ENCODE assay signal across 8 cellular contexts in genomic region chr12:89709994-89710872, GRCh38. TPM values are rescaled to one million over a fixed set of nuclear protein-coding genes. Genes with fewer than 3 reads are reported as not detected.
DNase-seq lines count a peak whose midpoint lies in the region; ATAC-seq, FAIRE-seq and TF ChIP-seq lines count a peak whose summit lies in the region.

No MANE protein-coding gene starts in this region.

- H3K27ac ChIP-seq in A549 (peak overlapping the region; percentile 84 to 98), KOPT-K1 (ENCODE audit: low read depth, low read length, poor library complexity, severe bottlenecking) (peak overlapping the region; percentile 91), cardiac muscle cell (peak overlapping the region; percentile 84), pancreas (peak overlapping the region; percentile 97 to 99 (median 98))

- H3K9me3 Mint-ChIP-seq in activated naive CD4-positive, alpha-beta T cell treated with anti-CD3 and anti-CD28 coated beads, Interleukin-2, amount 10 ng/mL, durations not matched to agents 7 days and 5 days: peaks cover 6% of the 10 kb centered on the region

- FAIRE-seq in A549 (lab: Jason Lieb, UNC) (no peak), GM18507 (lab: Jason Lieb, UNC) (no peak), pancreas (lab: Jason Lieb, UNC) (no peak)

- CTCF ChIA-PET in A549 (lab: Yijun Ruan, JAX): interaction anchor here (0.7 to 1.6 kb wide), 3 partner anchors 59 to 326 kb away, joined by 3 to 7 read pairs (median 3); no protein-coding TSS in a partner anchor
- CTCF ChIA-PET in activated naive CD4-positive, alpha-beta T cell treated with anti-CD3 and anti-CD28 coated beads, Interleukin-2, amount 10 ng/mL, durations not matched to agents 7 days and 5 days (lab: Charles Lee): interaction anchor here (0.7 to 1.1 kb wide), 2 partner anchors 16 to 42 kb away, joined by 3 to 4 read pairs; no protein-coding TSS in a partner anchor

- no peak for TF ChIP-seq EP300 in A549 (IDR thresholded peaks at IDR 0.05)

- POLR2A ChIA-PET in A549 (lab: Yijun Ruan, JAX): interaction anchor here (0.7 to 4.6 kb wide), 7 partner anchors 46 to 346 kb away, joined by 4 to 103 read pairs (median 8); no protein-coding TSS in a partner anchor

- H3K27me3 ChIP-seq in cardiac muscle cell (no peaks in the 10 kb centered on the region), pancreas (no peaks in the 10 kb centered on the region)

- peak overlapping the region; percentile 92 for H3K27ac Mint-ChIP-seq in activated naive CD4-positive, alpha-beta T cell treated with anti-CD3 and anti-CD28 coated beads, Interleukin-2, amount 10 ng/mL, durations not matched to agents 7 days and 5 days

- H3K4me1 ChIP-seq in A549: peaks cover 19% of the 10 kb centered on the region
- H3K4me1 ChIP-seq in cardiac muscle cell (ENCODE audit: low read depth): no peaks in the 10 kb centered on the region
- H3K4me1 ChIP-seq in pancreas: peaks cover 0 to 11% (median 0%) of the 10 kb centered on the region in 3 donors

- TF ChIP-seq POLR2A in A549 (IDR thresholded peaks at IDR 0.05; ENCODE audit: low read length): no peak

- ATAC-seq in A549: peak in 1 of 2 experiments; percentile 53
- ATAC-seq in pancreas: peak; percentile 0 to 13 (median 2)
- ATAC-seq in GM21576 (IDR thresholded peaks at IDR 0.05; ENCODE audit: unreplicated experiment): no peak

- H3K36me3 ChIP-seq in KOPT-K1 (ENCODE audit: insufficient read depth, low read length): no peaks in the 10 kb centered on the region
- H3K36me3 ChIP-seq in cardiac muscle cell: no peaks in the 10 kb centered on the region
- no peaks in the 10 kb centered on the region for H3K36me3 ChIP-seq in pancreas

- H3K4me3 Mint-ChIP-seq in activated naive CD4-positive, alpha-beta T cell treated with anti-CD3 and anti-CD28 coated beads, Interleukin-2, amount 10 ng/mL, durations not matched to agents 7 days and 5 days: peak overlapping the region; percentile 86

- TF ChIP-seq CTCF in A549 (IDR thresholded peaks at IDR 0.05) (no peak), cardiac muscle cell (IDR thresholded peaks at IDR 0.05; ENCODE audit: low read depth, low read length) (no peak), pancreas (IDR thresholded peaks at IDR 0.05) (no peak)

- H3K4me2 ChIP-seq in A549: peak overlapping the region; percentile 80

- 3% methylated on average over 37 of the region's 45 CpGs for WGBS in A549 (ENCODE audit: missing lambda C conversion rate)
- WGBS in pancreas, 2 donors: 1% methylated on average over 45 of the region's 45 CpGs

- H3K4me3 ChIP-seq in A549: peak overlapping the region; percentile 91
- H3K4me3 ChIP-seq in cardiac muscle cell: peak overlapping the region; percentile 96
- peak overlapping the region; percentile 68 to 96 (median 82) for H3K4me3 ChIP-seq in pancreas

- H3K27me3 Mint-ChIP-seq in activated naive CD4-positive, alpha-beta T cell treated with anti-CD3 and anti-CD28 coated beads, Interleukin-2, amount 10 ng/mL, durations not matched to agents 7 days and 5 days: peaks cover 35% of the 10 kb centered on the region

- peaks cover 23% of the 10 kb centered on the region for H3K4me1 Mint-ChIP-seq in activated naive CD4-positive, alpha-beta T cell treated with anti-CD3 and anti-CD28 coated beads, Interleukin-2, amount 10 ng/mL, durations not matched to agents 7 days and 5 days

- no peaks in the 10 kb centered on the region for H3K36me3 Mint-ChIP-seq in activated naive CD4-positive, alpha-beta T cell treated with anti-CD3 and anti-CD28 coated beads, Interleukin-2, amount 10 ng/mL, durations not matched to agents 7 days and 5 days

- TF ChIP-seq RAD21 in A549 (conservative IDR thresholded peaks at IDR 0.05 in 1 of 2, IDR thresholded peaks at IDR 0.05 in 1 of 2): peak in 1 of 2 experiments; percentile 1; a peak in 4 of 5 replicates

- DNase-seq in A549 (ENCODE audit: low read depth in 1 of 2, low spot score in 1 of 2) (peak in 1 of 2 experiments; percentile 31), GM18507 (ENCODE audit: extremely low spot score, insufficient read length, low read depth) (peak; percentile 18), cardiac muscle cell (ENCODE audit: low read depth in 1 of 2, low spot score in 1 of 2) (no peak), pancreas (peak in 5 of 6 donors; percentile 53 to 83 (median 59)), NCI-H2107 (lab: John Stamatoyannopoulos, UW) (no peak)
- no peak for DNase-seq in activated naive CD4-positive, alpha-beta T cell treated with anti-CD3 and anti-CD28 coated beads, Interleukin-2, amount 10 ng/mL, durations not matched to agents 7 days and 5 days

- H3K9me3 ChIP-seq in A549 (no peaks in the 10 kb centered on the region; the same call in 2 of the 3 replicates), KOPT-K1 (ENCODE audit: insufficient read depth, low read length, poor library complexity, severe bottlenecking) (peaks cover 12% of the 10 kb centered on the region), cardiac muscle cell (ENCODE audit: low read depth) (no peaks in the 10 kb centered on the region), pancreas (no peaks in the 10 kb centered on the region)

- intact Hi-C loops in pancreas (cut with DNase I): no loop called here

TF ChIP-seq in A549, 52 proteins besides CTCF, POLR2A, EP300 and RAD21 (continues in another document):
- TF ChIP-seq HOXB5 (CRISPR knock-in tag; IDR thresholded peaks at IDR 0.05) (0 out of 2 replicates have a peak, but pooled peaks have one; percentile 3), ESRRA (IDR thresholded peaks at IDR 0.05; ENCODE audit: borderline replicate concordance, low read length) (no peak), MAFK (IDR thresholded peaks at IDR 0.05; ENCODE audit: partially characterized antibody) (no peak), ZC3H11A (IDR thresholded peaks at IDR 0.05) (no peak), RARB (CRISPR knock-in tag; IDR thresholded peaks at IDR 0.05) (peak; percentile 14; the same call in 1 of the 2 replicates), HES2 (IDR thresholded peaks at IDR 0.05) (no peak), HOXA7 (CRISPR knock-in tag; IDR thresholded peaks at IDR 0.05) (no peak), POLR2AphosphoS2 (conservative IDR thresholded peaks at IDR 0.05; ENCODE audit: low read length) (no peak), EHF (CRISPR knock-in tag; IDR thresholded peaks at IDR 0.05) (no peak), MAZ (IDR thresholded peaks at IDR 0.05; ENCODE audit: borderline replicate concordance, low read depth, low read length) (no peak), CEBPB (IDR thresholded peaks at IDR 0.05) (no peak), GATA3 (IDR thresholded peaks at IDR 0.05; ENCODE audit: borderline replicate concordance) (no peak), ZSCAN20 (CRISPR knock-in tag; IDR thresholded peaks at IDR 0.05) (no peak), JUNB (IDR thresholded peaks at IDR 0.05) (no peak), CHD2 (IDR thresholded peaks at IDR 0.05; ENCODE audit: low read length, partially characterized antibody) (no peak), CBX8 (IDR thresholded peaks at IDR 0.05) (no peak), PHF8 (IDR thresholded peaks at IDR 0.05; ENCODE audit: borderline replicate concordance, low read depth) (peak; percentile 43), TP53 (CRISPR knock-in tag; IDR thresholded peaks at IDR 0.05) (0 out of 2 replicates have a peak, but pooled peaks have one; percentile 15), RCOR1 (IDR thresholded peaks at IDR 0.05; ENCODE audit: low read depth, low read length) (no peak)
- TF ChIP-seq, protein P1, sequence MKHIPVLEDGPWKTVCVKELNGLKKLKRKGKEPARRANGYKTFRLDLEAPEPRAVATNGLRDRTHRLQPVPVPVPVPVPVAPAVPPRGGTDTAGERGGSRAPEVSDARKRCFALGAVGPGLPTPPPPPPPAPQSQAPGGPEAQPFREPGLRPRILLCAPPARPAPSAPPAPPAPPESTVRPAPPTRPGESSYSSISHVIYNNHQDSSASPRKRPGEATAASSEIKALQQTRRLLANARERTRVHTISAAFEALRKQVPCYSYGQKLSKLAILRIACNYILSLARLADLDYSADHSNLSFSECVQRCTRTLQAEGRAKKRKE (CRISPR knock-in tag; IDR thresholded peaks at IDR 0.05; ENCODE audit: low read depth): 0 out of 2 replicates have a peak, but pooled peaks have one; percentile 18
- TF ChIP-seq, protein P2, sequence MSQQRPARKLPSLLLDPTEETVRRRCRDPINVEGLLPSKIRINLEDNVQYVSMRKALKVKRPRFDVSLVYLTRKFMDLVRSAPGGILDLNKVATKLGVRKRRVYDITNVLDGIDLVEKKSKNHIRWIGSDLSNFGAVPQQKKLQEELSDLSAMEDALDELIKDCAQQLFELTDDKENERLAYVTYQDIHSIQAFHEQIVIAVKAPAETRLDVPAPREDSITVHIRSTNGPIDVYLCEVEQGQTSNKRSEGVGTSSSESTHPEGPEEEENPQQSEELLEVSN (IDR thresholded peaks at IDR 0.05; ENCODE audit: borderline replicate concordance, low read depth): peak; percentile 39
- TF ChIP-seq, protein P3, sequence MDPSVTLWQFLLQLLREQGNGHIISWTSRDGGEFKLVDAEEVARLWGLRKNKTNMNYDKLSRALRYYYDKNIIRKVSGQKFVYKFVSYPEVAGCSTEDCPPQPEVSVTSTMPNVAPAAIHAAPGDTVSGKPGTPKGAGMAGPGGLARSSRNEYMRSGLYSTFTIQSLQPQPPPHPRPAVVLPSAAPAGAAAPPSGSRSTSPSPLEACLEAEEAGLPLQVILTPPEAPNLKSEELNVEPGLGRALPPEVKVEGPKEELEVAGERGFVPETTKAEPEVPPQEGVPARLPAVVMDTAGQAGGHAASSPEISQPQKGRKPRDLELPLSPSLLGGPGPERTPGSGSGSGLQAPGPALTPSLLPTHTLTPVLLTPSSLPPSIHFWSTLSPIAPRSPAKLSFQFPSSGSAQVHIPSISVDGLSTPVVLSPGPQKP (IDR thresholded peaks at IDR 0.05; ENCODE audit: low read depth, low read length): no peak
- TF ChIP-seq, protein P4, sequence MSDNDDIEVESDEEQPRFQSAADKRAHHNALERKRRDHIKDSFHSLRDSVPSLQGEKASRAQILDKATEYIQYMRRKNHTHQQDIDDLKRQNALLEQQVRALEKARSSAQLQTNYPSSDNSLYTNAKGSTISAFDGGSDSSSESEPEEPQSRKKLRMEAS (IDR thresholded peaks at IDR 0.05): no peak; the same call in none of the 2 replicates

RNA-seq across cellular contexts. Expression of gene ATP2B1, which starts 1.6 kb away (rescaled TPM):
- polyA plus RNA-seq in A549 (2011; rRNA removed) (132 and 142 TPM in 2 replicates), A549 (2017; fragmentation: RNase III; extraction: RNeasy Plus Mini Kit Qiagen cat#74134 plus additional on column Dnase treatment) (52.7 to 56.2 TPM (median 56.0 TPM) in 3 replicates), cardiac muscle cell (39.5 and 41.5 TPM in 2 replicates), pancreas (10 to 100 TPM in 1 of 2 donors, 1 to 10 TPM in 1; 4.3 to 12.9 TPM)
- polyA plus RNA-seq in A549 (2012; cell fraction: cytosol; rRNA removed): 10.9 and 11.0 TPM in 2 replicates
- polyA plus RNA-seq in A549 (2012; cell fraction: nucleus; rRNA removed): 8.7 and 14.5 TPM in 2 replicates
- 66.7 and 74.1 TPM in 2 replicates for polyA minus RNA-seq in A549 (2011; rRNA and poly(A)+ RNA removed)
- total RNA-seq in cardiac muscle cell (14.1 and 29.0 TPM in 2 replicates), pancreas (10 to 100 TPM; 11.4 to 22.4 (median 15.8) TPM)

Comparison
In these comparisons a context has a peak if more than half of its experiments do, and no peak if none do; other contexts are left out.
1. DNase-seq: peak in GM18507 (single experiment) and pancreas (5 of 6); none in activated naive CD4-positive, alpha-beta T cell treated with anti-CD3 and anti-CD28 coated beads, Interleukin-2, amount 10 ng/mL, durations not matched to agents 7 days and 5 days (single experiment), cardiac muscle cell (0 of 2) and NCI-H2107 (single experiment).
2. Peak in every context shown above with its lines, with median percentiles within 50 percentile points of each other: H3K27ac ChIP-seq and H3K4me3 ChIP-seq.